ENCODE assay signal across 8 cellular contexts in genomic region chr7:74203157-74203556, GRCh38. TPM values are rescaled to one million over a fixed set of nuclear protein-coding genes. Genes with fewer than 3 reads are reported as not detected.
DNase-seq lines count a peak whose midpoint lies in the region; ATAC-seq and TF ChIP-seq lines count a peak whose summit lies in the region.

No MANE protein-coding gene starts in this region.

- ATAC-seq in aorta (ENCODE audit: low FRiP score), result peak; percentile 39

- H3K4me1 ChIP-seq in Caco-2 (no peaks in the 10 kb centered on the region), aorta (ENCODE audit: control insufficient read depth in 1 of 2, insufficient read depth in 2 of 2, low read length in 2 of 2) (no peaks in the 10 kb centered on the region)

- TF ChIP-seq CTCF in Caco-2 (IDR thresholded peaks at IDR 0.05; ENCODE audit: insufficient read depth in 1 of 2, low read depth in 1 of 2, low read length in 1 of 2, severe bottlenecking in 1 of 2, unreplicated experiment in 1 of 2) (peak; percentile 70 to 72), WERI-Rb-1 (IDR thresholded peaks at IDR 0.05; ENCODE audit: low read depth, low read length) (peak; percentile 41)

- POLR2A ChIA-PET in Caco-2 (lab: Charles Lee), result no interaction called here

- no peak overlapping the region for H3K27ac ChIP-seq in WERI-Rb-1
- H3K27ac ChIP-seq in aorta (ENCODE audit: low read depth in 1 of 2, low read length in 2 of 2), result no peak overlapping the region

- H3K9me3 ChIP-seq in Caco-2 (no peaks in the 10 kb centered on the region), WERI-Rb-1 (ENCODE audit: severe bottlenecking) (no peaks in the 10 kb centered on the region), aorta (ENCODE audit: control insufficient read depth, low read length) (no peaks in the 10 kb centered on the region)

- no peak overlapping the region for H3K4me3 Mint-ChIP-seq in Caco-2 (ENCODE audit: unreplicated experiment)

- H3K27me3 Mint-ChIP-seq in Caco-2 (ENCODE audit: insufficient read depth, unreplicated experiment), result peaks cover 4% of the 10 kb centered on the region

- CTCF ChIA-PET in Caco-2 (lab: Charles Lee), result interaction anchor here (0.7 to 1.5 kb wide), 6 partner anchors 10 to 198 kb away, joined by 3 to 10 read pairs (median 3); partner anchors contain the start of gene LIMK1

- H3K36me3 ChIP-seq in Caco-2 (ENCODE audit: control insufficient read depth, insufficient read depth, low read length), result no peaks in the 10 kb centered on the region
- H3K36me3 ChIP-seq in WERI-Rb-1, result no peaks in the 10 kb centered on the region
- no peaks in the 10 kb centered on the region for H3K36me3 ChIP-seq in aorta (ENCODE audit: control insufficient read depth in 1 of 2, insufficient read depth in 2 of 2, low read length in 1 of 2)

- H3K4me3 ChIP-seq in Caco-2 (ENCODE audit: low read depth, low read length) (no peak overlapping the region), WERI-Rb-1 (ENCODE audit: low read depth, low read length) (no peak overlapping the region), aorta (ENCODE audit: low read length in 2 of 2) (no peak overlapping the region)

- BruUV-seq in Caco-2 (replicated peaks; lab: Mats Ljungman, UMichigan), result no TSS peak

- no peaks in the 10 kb centered on the region for H3K4me1 Mint-ChIP-seq in Caco-2 (ENCODE audit: low read depth, unreplicated experiment)

- peaks cover 23% of the 10 kb centered on the region for H3K36me3 Mint-ChIP-seq in Caco-2 (ENCODE audit: insufficient read depth, unreplicated experiment)

- intact Hi-C loops in Caco-2 (cut with micrococcal nuclease; ENCODE audit: unreplicated experiment) (loop anchor here (2.0 kb wide), 2 partner anchors 28 to 152 kb away; partner anchors contain the start of gene EIF4H), aorta (cut with DNase I) (loop anchor here in 1 of 2 donors (1.0 to 5.0 kb wide), 2 partner anchors 136 to 337 kb away; no protein-coding TSS in a partner anchor)

- H3K9me3 Mint-ChIP-seq in Caco-2 (ENCODE audit: unreplicated experiment), result no peaks in the 10 kb centered on the region

- peak overlapping the region; percentile 70 for H3K27ac Mint-ChIP-seq in Caco-2 (ENCODE audit: unreplicated experiment)

- 10 to 11% methylated on average over 10 of the region's 10 CpGs for WGBS in aorta, 2 donors

- H3K27me3 ChIP-seq in Caco-2 (replicated peaks; ENCODE audit: control insufficient read depth, insufficient read depth, low read length), result no peaks in the 10 kb centered on the region
- H3K27me3 ChIP-seq in WERI-Rb-1 (ENCODE audit: insufficient read depth, low read depth, severe bottlenecking), result peaks cover 8% of the 10 kb centered on the region
- H3K27me3 ChIP-seq in aorta (ENCODE audit: control insufficient read depth in 1 of 2, insufficient read depth in 2 of 2, low read length in 1 of 2), result no peaks in the 10 kb centered on the region

- DNase-seq in Caco-2 (peak in 1 of 2 experiments; percentile 60), HuH-7.5 (ENCODE audit: low spot score) (peak; percentile 33), WERI-Rb-1 (peak; percentile 27), islet precursor cell (peak; percentile 63), aorta (peak in 1 of 2 donors; percentile 40), NCI-H2196 treated with DMSO at 0.1 percent for 48 hours (lab: John Stamatoyannopoulos, UW; ENCODE audit: unreplicated experiment) (no peak), NCI-H345 (lab: John Stamatoyannopoulos, UW) (no peak)
- no peak for DNase-seq in effector CD4-positive, alpha-beta T cell

RNA-seq across cellular contexts. Expression of gene LAT2, which starts 6.6 kb away (rescaled TPM):
- total RNA-seq in Caco-2 (2022) (1.2 and 1.3 TPM in 2 replicates), aorta (10 to 100 TPM; 12.0 to 17.0 TPM)
- polyA plus RNA-seq in aorta, result 10 to 100 TPM in 1 of 2 donors, 1 to 10 TPM in 1; 4.2 to 12.4 TPM

RNA-seq across cellular contexts. Expression of gene EIF4H, which starts 29.0 kb away (rescaled TPM):
- total RNA-seq in Caco-2 (2022) (370 TPM in 2 replicates), aorta (100 to 1,000 TPM; 190 to 207 TPM)
- polyA plus RNA-seq in aorta, result 100 to 1,000 TPM; 140 to 183 TPM

RNA-seq across cellular contexts. Expression of gene RFC2, which starts 51.0 kb away (rescaled TPM):
- total RNA-seq in Caco-2 (2022) (64.9 and 75.6 TPM in 2 replicates), aorta (10 to 100 TPM; 13.7 to 14.2 TPM)
- polyA plus RNA-seq in aorta, result 10 to 100 TPM; 12.8 to 16.1 TPM

Comparison
In these comparisons a context has a peak if more than half of its experiments do, and no peak if none do; other contexts are left out.
1. DNase-seq: peak in HuH-7.5 (single experiment), WERI-Rb-1 (single experiment) and islet precursor cell (single experiment); none in NCI-H2196 treated with DMSO at 0.1 percent for 48 hours (single experiment), effector CD4-positive, alpha-beta T cell (single experiment) and NCI-H345 (single experiment).